26 cellular contexts compared by ENCODE assay signal in genomic region chr2:191291471-191291870, GRCh38. TPM values are rescaled to one million over a fixed set of nuclear protein-coding genes. Genes with fewer than 3 reads are reported as not detected.
A peak's percentile ranks its signal among the peaks of the same experiment; 100 is the strongest.
DNase-seq lines count a peak whose midpoint lies in the region; ATAC-seq, FAIRE-seq and TF ChIP-seq lines count a peak whose summit lies in the region.
"Had no signal": no experiment of that assay in that cellular context is flagged by ENCODE, and none has a peak within 500 bp of the region (broad histone marks: within the 10 kb centered on the region; RNA-seq: fewer than 3 reads in every experiment).

No MANE protein-coding gene starts in this region.

- H3K4ac ChIP-seq in mesendoderm (ENCODE audit: low read depth, low read length), result no peak overlapping the region

- no peak overlapping the region for H2BK5ac ChIP-seq in mesendoderm (ENCODE audit: low read length)

- peak overlapping the region; percentile 25 for H3K27ac ChIP-seq in epithelial cell of prostate
- H3K27ac ChIP-seq in mesendoderm (ENCODE audit: low read depth, low read length), result no peak overlapping the region
- H3K27ac ChIP-seq in brain microvascular endothelial cell, result no peak overlapping the region
- H3K27ac ChIP-seq: breast epithelium, SJCRH30 had no signal

- ATAC-seq in omental fat pad (ENCODE audit: low FRiP score), result no peak
- ATAC-seq: activated CD4-positive, alpha-beta T cell treated with anti-CD3 and anti-CD28 coated beads for 36 hours; activated CD8-positive, alpha-beta T cell treated with anti-CD3 and anti-CD28 coated beads for 36 hours; K562; natural killer cell; stimulated activated naive B cell treated with anti-CD40 and anti-IgM and Interleukin-4, amounts not matched to agents 10 μg/mL and 1 μg/mL and 100 μg/mL, for 72 hours had no signal

- TF ChIP-seq CTCF in AG10803 (conservative IDR thresholded peaks at IDR 0.05; ENCODE audit: low read length), result no peak
- TF ChIP-seq CTCF in brain microvascular endothelial cell (IDR thresholded peaks at IDR 0.05; ENCODE audit: low read depth, low read length, missing control alignments), result no peak
- no peak for TF ChIP-seq CTCF in omental fat pad (IDR thresholded peaks at IDR 0.05)

- no peak overlapping the region for H3K9ac ChIP-seq in mesendoderm (ENCODE audit: low read length)

- peak overlapping the region; percentile 32 for H3K56ac ChIP-seq in mesendoderm (ENCODE audit: low read length)

- no peak for FAIRE-seq in RCC 7860 (lab: Jason Lieb, UNC)
- FAIRE-seq: endothelial cell of umbilical vein, K562 had no signal

- H3K27me3 ChIP-seq in mesendoderm (ENCODE audit: insufficient read depth, low read length, poor library complexity), result no peaks in the 10 kb centered on the region
- H3K27me3 ChIP-seq in brain microvascular endothelial cell (replicated peaks), result no peaks in the 10 kb centered on the region
- H3K27me3 ChIP-seq: breast epithelium, SJCRH30 had no signal

- H2BK15ac ChIP-seq in mesendoderm (replicated peaks; ENCODE audit: low read depth), result no peak overlapping the region

- no peaks in the 10 kb centered on the region for H3K36me3 ChIP-seq in mesendoderm (ENCODE audit: control insufficient read depth, insufficient read depth, low read length)
- H3K36me3 ChIP-seq in brain microvascular endothelial cell (replicated peaks), result no peaks in the 10 kb centered on the region
- H3K36me3 ChIP-seq: breast epithelium had no signal

- H3K79me2 ChIP-seq in mesendoderm (ENCODE audit: control insufficient read depth, insufficient read depth, low read length), result peaks cover 18% of the 10 kb centered on the region

- no peak overlapping the region for H3K4me2 ChIP-seq in mesendoderm (ENCODE audit: low read length)

- H3K4me1 ChIP-seq in mesendoderm (ENCODE audit: control insufficient read depth, low read depth, low read length), result peaks cover 14% of the 10 kb centered on the region
- H3K4me1 ChIP-seq: breast epithelium had no signal

- no CpG with 5 or more reads among the region's 2 CpGs for WGBS in mesendoderm (ENCODE audit: extremely low coverage, insufficient coverage, low lambda C conversion rate)

- in situ Hi-C loops in brain microvascular endothelial cell (cut with HindIII; ENCODE audit: low pct_ligation_motif_present, low sequenced_read_pairs), result no loop called here

- H3K79me1 ChIP-seq in mesendoderm (ENCODE audit: low read length), result peaks cover 13% of the 10 kb centered on the region

- no peak overlapping the region for H2AK5ac ChIP-seq in mesendoderm (ENCODE audit: low read length)

- H3K23ac ChIP-seq in mesendoderm (ENCODE audit: low read length), result no peak overlapping the region

- peak; percentile 35 for DNase-seq in AG10803 (ENCODE audit: low read depth)
- peak; percentile 45 for DNase-seq in HCEC 1CT
- DNase-seq in epithelial cell of prostate (ENCODE audit: low read depth, low spot score), result no peak
- no peak for DNase-seq in mesendoderm
- DNase-seq in RCC 7860 (ENCODE audit: low spot score), result no peak
- DNase-seq in brain microvascular endothelial cell, result no peak
- DNase-seq in AG08395 (ENCODE audit: low spot score), result no peak
- DNase-seq in omental fat pad (ENCODE audit: low spot score), result no peak
- DNase-seq: activated CD4-positive, alpha-beta T cell treated with anti-CD3 and anti-CD28 coated beads for 36 hours; activated CD8-positive, alpha-beta T cell treated with anti-CD3 and anti-CD28 coated beads for 36 hours; activated naive CD4-positive, alpha-beta T cell treated with anti-CD3 and anti-CD28 coated beads, Interleukin-2, amount 50 U/mL, for 16 hours; DMS153; GDM1; immature natural killer cell; natural killer cell; NCI-H1105; NCI-H187; NCI-H510A; occipital lobe; SJCRH30; stimulated activated CD4-positive, alpha-beta T cell treated with anti-CD3 and anti-CD28 coated beads, Interleukin-15, amount 100 ng/mL, for 24 hours; stimulated activated naive B cell treated with anti-CD40 and anti-IgM and Interleukin-4, amounts not matched to agents 10 μg/mL and 1 μg/mL and 100 μg/mL, for 72 hours; SW 1271 had no signal

- H3K18ac ChIP-seq in mesendoderm (ENCODE audit: low read length), result no peak overlapping the region

- H3K4me3 ChIP-seq in AG10803 (ENCODE audit: low read length) (no peak overlapping the region), mesendoderm (ENCODE audit: low read length) (no peak overlapping the region), brain microvascular endothelial cell (ENCODE audit: low read depth, low read length) (no peak overlapping the region)
- H3K4me3 ChIP-seq: breast epithelium, K562, SJCRH30 had no signal

- H4K5ac ChIP-seq in mesendoderm (ENCODE audit: low read length), result no peak overlapping the region

- no peak overlapping the region for H2BK120ac ChIP-seq in mesendoderm (ENCODE audit: low read depth, low read length)

- no peak overlapping the region for H4K8ac ChIP-seq in mesendoderm (ENCODE audit: low read depth, low read length)

RNA-seq across cellular contexts. Expression of gene MYO1B, which starts 46.3 kb away (rescaled TPM):
- 35.0 TPM for polyA plus RNA-seq in mesendoderm (2013, experiment 1 of 2)
- polyA plus RNA-seq in mesendoderm (2013, experiment 2 of 2), result 35.1 TPM
- 100 to 1,000 TPM in 1 of 4 donors, 10 to 100 TPM in 3; 37.7 to 118 (median 59.8) TPM for total RNA-seq in omental fat pad
- polyA plus RNA-seq: immature natural killer cell had no signal

Comparison
In these comparisons a context has a peak if more than half of its experiments do, and no peak if none do; other contexts are left out.
1. DNase-seq: peak in AG10803 (single experiment) and HCEC 1CT (single experiment); none in epithelial cell of prostate (single experiment), mesendoderm (single experiment), RCC 7860 (single experiment), brain microvascular endothelial cell (single experiment), AG08395 (single experiment) and omental fat pad (single experiment).